Comparison of ENCODE assay signal across 9 cellular contexts in genomic region chr1:11691928-11692711, GRCh38. TPM values are rescaled to one million over a fixed set of nuclear protein-coding genes. Genes with fewer than 3 reads are reported as not detected.
DNase-seq lines count a peak whose midpoint lies in the region; ATAC-seq, FAIRE-seq and TF ChIP-seq lines count a peak whose summit lies in the region.
"Had no signal": no experiment of that assay in that cellular context is flagged by ENCODE, and none has a peak within 500 bp of the region (broad histone marks: within the 10 kb centered on the region; RNA-seq: fewer than 3 reads in every experiment).

No MANE protein-coding gene starts in this region.

- BruUV-seq in K562 (replicated peaks; lab: Mats Ljungman, UMichigan) = no TSS peak

- H2AFZ ChIP-seq in ACC112 (ENCODE audit: low read length, unreplicated experiment) = no peak overlapping the region
- no peak overlapping the region for H2AFZ ChIP-seq in H9 (ENCODE audit: low read length)
- H2AFZ ChIP-seq in K562 (ENCODE audit: low read depth, low read length) = no peak overlapping the region

- no peaks in the 10 kb centered on the region for H3K9me3 ChIP-seq in H9 (ENCODE audit: control insufficient read depth, low read depth, low read length)
- no peaks in the 10 kb centered on the region for H3K9me3 ChIP-seq in K562 (replicated peaks; ENCODE audit: control insufficient read depth, insufficient read depth, low read depth, low read length)
- no peaks in the 10 kb centered on the region for H3K9me3 ChIP-seq in prostate gland
- H3K9me3 ChIP-seq: heart right ventricle had no signal

- peaks cover 44 to 65% of the 10 kb centered on the region in 2 experiments for H3K4me1 Mint-ChIP-seq in H9
- H3K4me1 Mint-ChIP-seq in naive B cell = peaks cover 21 to 28% (median 21%) of the 10 kb centered on the region in 3 donors

- H3T11ph ChIP-seq in H9 (ENCODE audit: low read length) = no peak overlapping the region

- H2BK12ac ChIP-seq in H9 (ENCODE audit: insufficient read length, low read depth, low read length) = no peak overlapping the region

- H3K27ac ChIP-seq in ACC112 (ENCODE audit: low read depth, low read length) (no peak overlapping the region), H9 (ENCODE audit: insufficient read length, low read depth, low read length) (no peak overlapping the region), K562 (ENCODE audit: extremely low read depth, low read depth, low read length) (no peak overlapping the region), prostate gland (no peak overlapping the region)
- H3K27ac ChIP-seq: heart right ventricle had no signal

- H4K20me1 ChIP-seq in H9 (ENCODE audit: control insufficient read depth, insufficient read depth, insufficient read length) (no peaks in the 10 kb centered on the region), K562 (replicated peaks; ENCODE audit: control insufficient read depth, insufficient read depth, low read length) (no peaks in the 10 kb centered on the region)

- intact Hi-C loops in K562 (cut with micrococcal nuclease) = no loop called here
- intact Hi-C loops in prostate gland (cut with DNase I) = no loop called here

- H4K5ac ChIP-seq in H9 (ENCODE audit: insufficient read length, low read depth, low read length) = no peak overlapping the region

- peak overlapping the region; percentile 66 for H3K14ac ChIP-seq in H9 (ENCODE audit: insufficient read depth, low read length)

- H2BK20ac ChIP-seq in H9 (ENCODE audit: low read depth, low read length, poor library complexity, severe bottlenecking) = no peak overlapping the region

- TF ChIP-seq CTCF in H9 (conservative IDR thresholded peaks at IDR 0.05) (no peak), K562 (IDR thresholded peaks at IDR 0.05 in 2 of 3, conservative IDR thresholded peaks at IDR 0.05 in 1 of 3; ENCODE audit: insufficient read depth in 2 of 3, low read depth in 1 of 3, low read length in 3 of 3) (no peak), prostate gland (IDR thresholded peaks at IDR 0.05) (no peak)

- POLR2A ChIA-PET in K562 (lab: Yijun Ruan, JAX) = interaction anchor here (1.2 kb wide), 1 partner anchor 19 kb away, joined by 3 read pairs; no protein-coding TSS in a partner anchor

- no peak overlapping the region for H2AK5ac ChIP-seq in H9 (ENCODE audit: insufficient read length, low read length)

- H4K8ac ChIP-seq in H9 (replicated peaks; ENCODE audit: insufficient read length, low read depth, low read length) = no peak overlapping the region

- H3K27me3 Mint-ChIP-seq in H9 (ENCODE audit: low read depth) (peaks cover 10% of the 10 kb centered on the region), naive B cell (peaks cover 28 to 53% (median 50%) of the 10 kb centered on the region in 3 donors)

- H3K9me1 ChIP-seq in K562 (ENCODE audit: control insufficient read depth, insufficient read depth, low read length) = no peaks in the 10 kb centered on the region

- H3K4ac ChIP-seq in H9 (ENCODE audit: low read depth, low read length) = no peak overlapping the region

- peak overlapping the region; percentile 93 for H3K18ac ChIP-seq in H9 (ENCODE audit: insufficient read length, low read depth, low read length)

- no peak overlapping the region for H3K56ac ChIP-seq in H9 (ENCODE audit: insufficient read length, low read depth, low read length)

- H3K79me2 ChIP-seq in ACC112 (ENCODE audit: control insufficient read depth, insufficient read depth, low read length, unreplicated experiment) = no peaks in the 10 kb centered on the region
- H3K79me2 ChIP-seq in H9 (ENCODE audit: insufficient read depth, low read length) = peaks cover 21% of the 10 kb centered on the region; the same call in 1 of the 2 replicates
- H3K79me2 ChIP-seq in K562 (ENCODE audit: control insufficient read depth, insufficient read depth, low read length) = no peaks in the 10 kb centered on the region

- H3K4me1 ChIP-seq in ACC112 (ENCODE audit: control insufficient read depth, insufficient read depth, low read length, unreplicated experiment) = peaks cover 15% of the 10 kb centered on the region
- peaks cover 10% of the 10 kb centered on the region; the same call in 1 of the 2 replicates for H3K4me1 ChIP-seq in H9 (ENCODE audit: insufficient read depth, low read length)
- H3K4me1 ChIP-seq in K562 (replicated peaks in 1 of 2; ENCODE audit: control insufficient read depth in 2 of 2, insufficient read depth in 2 of 2, low read length in 2 of 2) = peaks cover 37 to 47% of the 10 kb centered on the region in 2 experiments
- peaks cover 6% of the 10 kb centered on the region for H3K4me1 ChIP-seq in prostate gland (replicated peaks)

- CTCF ChIA-PET in K562 (lab: Yijun Ruan, JAX; ENCODE audit: low intra/inter-chr PET ratio) = no interaction called here

- peak overlapping the region; percentile 18 to 97 (median 87); a peak in 6 of 7 replicates for H3K27ac Mint-ChIP-seq in H9
- peak overlapping the region in 1 of 6 donors; percentile 70 for H3K27ac Mint-ChIP-seq in naive B cell

- no peak for TF ChIP-seq EP300 in K562 (IDR thresholded peaks at IDR 0.05; ENCODE audit: low read length)

- in situ Hi-C loops in K562 (cut with MboI) = no loop called here

- H3K4me3 ChIP-seq in ACC112 (ENCODE audit: low read depth, low read length) = peak overlapping the region; percentile 59
- no peak overlapping the region for H3K4me3 ChIP-seq in K562
- H3K4me3 ChIP-seq in prostate gland = peak overlapping the region in 1 of 2 donors; percentile 24

- H2BK5ac ChIP-seq in H9 (ENCODE audit: insufficient read length, low read length) = no peak overlapping the region

- H3K27me3 ChIP-seq in ACC112 (ENCODE audit: insufficient read depth, low read length) (peaks cover 39% of the 10 kb centered on the region), H9 (ENCODE audit: insufficient read depth, low read length) (no peaks in the 10 kb centered on the region; the same call in 1 of the 2 replicates), K562 (ENCODE audit: control insufficient read depth in 2 of 2, insufficient read depth in 2 of 2, low read length in 2 of 2) (no peaks in the 10 kb centered on the region), prostate gland (replicated peaks; ENCODE audit: insufficient read depth) (no peaks in the 10 kb centered on the region)

- H3K9me3 Mint-ChIP-seq in H9 = no peaks in the 10 kb centered on the region
- no peaks in the 10 kb centered on the region for H3K9me3 Mint-ChIP-seq in naive B cell

- no peak overlapping the region for H3K23ac ChIP-seq in H9 (ENCODE audit: insufficient read length, low read depth, low read length)

- peaks cover 6 to 16% (median 7%) of the 10 kb centered on the region in 3 experiments; a peak in 6 of 7 replicates for H3K36me3 Mint-ChIP-seq in H9 (ENCODE audit: insufficient read depth in 1 of 3, low read depth in 3 of 3)
- no peaks in the 10 kb centered on the region for H3K36me3 Mint-ChIP-seq in naive B cell

- H3K9ac ChIP-seq in H9 (ENCODE audit: extremely low read depth, insufficient read length, low read length) (peak overlapping the region; percentile 53), K562 (ENCODE audit: insufficient read depth in 1 of 2, low read depth in 2 of 2, low read length in 2 of 2) (0 out of 4 replicates have a peak overlapping the region, but pooled peaks of 1 of the 2 experiments have one; percentile 14)

- TF ChIP-seq RAD21 in K562 (CRISPR knock-in tag; conservative IDR thresholded peaks at IDR 0.05 in 1 of 2, IDR thresholded peaks at IDR 0.05 in 1 of 2) = no peak

- WGBS in H9 (ENCODE audit: extremely low coverage, insufficient read length, low lambda C conversion rate) = no CpG with 5 or more reads among the region's 64 CpGs
- 76% methylated on average over 44 of the region's 64 CpGs for whole genome bisulfite sequencing in K562 (ENCODE audit: insufficient coverage, low coverage, missing lambda C conversion rate)
- WGBS in prostate gland = 13% methylated on average over 58 of the region's 64 CpGs

- H3K4me3 Mint-ChIP-seq in H9 = peak overlapping the region; percentile 94
- peak overlapping the region; percentile 69 to 86 (median 83) for H3K4me3 Mint-ChIP-seq in naive B cell

- H3K36me3 ChIP-seq in ACC112 (ENCODE audit: insufficient read depth, low read length) = no peaks in the 10 kb centered on the region
- H3K36me3 ChIP-seq in K562 (ENCODE audit: control insufficient read depth, insufficient read depth, low read length) = no peaks in the 10 kb centered on the region
- no peaks in the 10 kb centered on the region for H3K36me3 ChIP-seq in prostate gland
- H3K36me3 ChIP-seq: heart right ventricle had no signal

- no peak overlapping the region for H2BK120ac ChIP-seq in H9 (ENCODE audit: low read depth, low read length, poor library complexity, severe bottlenecking)

- no peak overlapping the region for H2BK15ac ChIP-seq in H9 (ENCODE audit: low read depth, low read length)

- no peak overlapping the region for H4K91ac ChIP-seq in H9 (ENCODE audit: insufficient read length, low read depth, low read length)

- no peaks in the 10 kb centered on the region for H3K79me1 ChIP-seq in H9 (ENCODE audit: insufficient read depth, low read depth, low read length, poor library complexity, severe bottlenecking)

- ATAC-seq in K562 (no peak), naive B cell (ENCODE audit: low read depth in 2 of 2) (no peak)

- FAIRE-seq in K562 (lab: Jason Lieb, UNC) = no peak

- DNase-seq in H9 = no peak
- no peak for DNase-seq in K562 (ENCODE audit: extremely low read depth in 1 of 4, low spot score in 3 of 4)
- no peak for DNase-seq in naive B cell
- DNase-seq in prostate gland (ENCODE audit: low spot score) = no peak
- no peak for DNase-seq in DMS153 (lab: John Stamatoyannopoulos, UW)
- DNase-seq in NCI-H446 (lab: John Stamatoyannopoulos, UW) = no peak
- DNase-seq in NCI-H1417 treated with DMSO at 0.1 percent for 48 hours (lab: John Stamatoyannopoulos, UW) = no peak
- DNase-seq: heart right ventricle had no signal

- H3K4me2 ChIP-seq in H9 (ENCODE audit: insufficient read depth, insufficient read length, low read length) (peak overlapping the region; percentile 61), K562 (ENCODE audit: insufficient read depth, low read length) (no peak overlapping the region)

- TF ChIP-seq POLR2A in K562 (conservative IDR thresholded peaks at IDR 0.05) (no peak), prostate gland (IDR thresholded peaks at IDR 0.05) (no peak)

- peaks cover 20% of the 10 kb centered on the region for H3K23me2 ChIP-seq in H9 (ENCODE audit: insufficient read length, low read depth, low read length, poor library complexity, severe bottlenecking)

RNA-seq across cellular contexts. Expression of gene DRAXIN, which starts 0.6 kb away (rescaled TPM):
- total RNA-seq in H9 (2021) = 20.1 and 20.5 TPM in 2 replicates
- not detected in 2 replicates for total RNA-seq in K562 (2011; cell fraction: chromatin; rRNA removed; ENCODE audit: low replicate concordance)
- not detected in 2 replicates for total RNA-seq in K562 (2011; cell fraction: nucleolus; rRNA removed)
- not detected in 2 replicates for total RNA-seq in K562 (2011; cell fraction: nucleoplasm; rRNA removed)
- not detected in 2 replicates for total RNA-seq in K562 (2014; rRNA removed)
- 0.04 TPM in 1 of 2 replicates, not detected in the other for total RNA-seq in K562 (2014; rRNA removed; fragmentation: Illumina TruSeq; extraction: Trizol)
- total RNA-seq in K562 (2015; rRNA removed; fragmentation: Illumina TruSeq; extraction: Trizol) = under 0.01 TPM in 1 of 2 replicates, not detected in the other
- not detected in 2 replicates for total RNA-seq in K562 (2021)
- polyA plus RNA-seq in K562 (2011; rRNA removed) = 0.01 TPM in 1 of 2 replicates, not detected in the other
- polyA plus RNA-seq in K562 (2011; cell fraction: cytosol; rRNA removed) = 0.01 TPM in 1 of 2 replicates, not detected in the other
- polyA plus RNA-seq in K562 (2011; cell fraction: nucleus; rRNA removed) = not detected in 2 replicates
- 0.01 TPM in 2 replicates for polyA plus RNA-seq in K562 (2012)
- polyA plus RNA-seq in K562 (2014; fragmentation: Illumina TruSeq; extraction: Trizol) = not detected in 2 replicates
- polyA plus RNA-seq in K562 (2014; fragmentation: Nextera tagmentation; extraction: Ambion mirVana) = under 1 TPM in 1 of 2 experiments, not detected in 1; 0.01 TPM
- polyA plus RNA-seq in K562 (2014; rRNA removed) = 0.01 TPM in 1 of 2 replicates, not detected in the other
- not detected in 2 replicates for polyA minus RNA-seq in K562 (2011; rRNA and poly(A)+ RNA removed)
- polyA minus RNA-seq in K562 (2011; cell fraction: cytosol; rRNA and poly(A)+ RNA removed) = not detected in 2 replicates
- polyA minus RNA-seq in K562 (2011; cell fraction: nucleus; rRNA and poly(A)+ RNA removed) = not detected in 2 replicates
- under 1 TPM in 5 of 6 donors, not detected in 1; 0.04 to 0.09 (median 0.09) TPM for polyA plus RNA-seq in naive B cell (ENCODE audit: low read depth in 6 of 6)
- total RNA-seq in prostate gland = under 1 TPM; 0.05 to 0.51 TPM

RNA-seq across cellular contexts. Expression of gene MAD2L2, which starts 11.2 kb away (rescaled TPM):
- total RNA-seq in H9 (2021) (283 and 289 TPM in 2 replicates), K562 (2014; rRNA removed) (286 and 326 TPM in 2 replicates), K562 (2014; rRNA removed; fragmentation: Illumina TruSeq; extraction: Trizol) (69.7 and 100 TPM in 2 replicates), K562 (2015; rRNA removed; fragmentation: Illumina TruSeq; extraction: Trizol) (143 TPM in 2 replicates), K562 (2021) (211 and 212 TPM in 2 replicates), prostate gland (10 to 100 TPM; 37.3 to 67.8 TPM)
- total RNA-seq in K562 (2011; cell fraction: chromatin; rRNA removed; ENCODE audit: low replicate concordance) = 61.6 and 182 TPM in 2 replicates
- 209 and 213 TPM in 2 replicates for total RNA-seq in K562 (2011; cell fraction: nucleolus; rRNA removed)
- 129 and 143 TPM in 2 replicates for total RNA-seq in K562 (2011; cell fraction: nucleoplasm; rRNA removed)
- polyA plus RNA-seq in K562 (2011; rRNA removed) (138 and 190 TPM in 2 replicates), K562 (2014; fragmentation: Illumina TruSeq; extraction: Trizol) (185 and 189 TPM in 2 replicates), K562 (2014; fragmentation: Nextera tagmentation; extraction: Ambion mirVana) (10 to 100 TPM; 12.4 to 25.9 TPM), K562 (2014; rRNA removed) (270 and 279 TPM in 2 replicates), naive B cell (ENCODE audit: low read depth in 6 of 6) (10 to 100 TPM; 43.6 to 75.4 (median 56.2) TPM)
- 297 and 419 TPM in 2 replicates for polyA plus RNA-seq in K562 (2011; cell fraction: cytosol; rRNA removed)
- polyA plus RNA-seq in K562 (2011; cell fraction: nucleus; rRNA removed) = 289 and 315 TPM in 2 replicates
- polyA plus RNA-seq in K562 (2012) = 217 and 239 TPM in 2 replicates
- polyA minus RNA-seq in K562 (2011; rRNA and poly(A)+ RNA removed) = 95.3 and 109 TPM in 2 replicates
- 94.6 and 115 TPM in 2 replicates for polyA minus RNA-seq in K562 (2011; cell fraction: cytosol; rRNA and poly(A)+ RNA removed)
- polyA minus RNA-seq in K562 (2011; cell fraction: nucleus; rRNA and poly(A)+ RNA removed) = 71.6 and 96.6 TPM in 2 replicates

RNA-seq across cellular contexts. Expression of gene FBXO6, which starts 28.1 kb away (rescaled TPM):
- total RNA-seq in H9 (2021) (0.94 and 1.1 TPM in 2 replicates), K562 (2014; rRNA removed) (44.1 and 44.9 TPM in 2 replicates), K562 (2014; rRNA removed; fragmentation: Illumina TruSeq; extraction: Trizol) (9.6 and 15.2 TPM in 2 replicates), K562 (2015; rRNA removed; fragmentation: Illumina TruSeq; extraction: Trizol) (23.8 and 24.5 TPM in 2 replicates), K562 (2021) (23.2 and 24.9 TPM in 2 replicates), prostate gland (10 to 100 TPM; 12.5 to 17.7 TPM)
- total RNA-seq in K562 (2011; cell fraction: chromatin; rRNA removed; ENCODE audit: low replicate concordance) = 3.1 and 10.3 TPM in 2 replicates
- total RNA-seq in K562 (2011; cell fraction: nucleolus; rRNA removed) = 13.0 and 14.1 TPM in 2 replicates
- total RNA-seq in K562 (2011; cell fraction: nucleoplasm; rRNA removed) = 7.6 and 11.3 TPM in 2 replicates
- polyA plus RNA-seq in K562 (2011; rRNA removed) (35.2 and 64.0 TPM in 2 replicates), K562 (2014; fragmentation: Illumina TruSeq; extraction: Trizol) (34.1 and 34.7 TPM in 2 replicates), K562 (2014; fragmentation: Nextera tagmentation; extraction: Ambion mirVana) (10 to 100 TPM; 10.6 to 16.4 TPM), K562 (2014; rRNA removed) (45.8 and 49.6 TPM in 2 replicates), naive B cell (ENCODE audit: low read depth in 6 of 6) (10 to 100 TPM; 14.1 to 28.6 (median 17.8) TPM)
- 96.3 and 104 TPM in 2 replicates for polyA plus RNA-seq in K562 (2011; cell fraction: cytosol; rRNA removed)
- polyA plus RNA-seq in K562 (2011; cell fraction: nucleus; rRNA removed) = 14.1 and 20.6 TPM in 2 replicates
- 26.0 and 39.2 TPM in 2 replicates for polyA plus RNA-seq in K562 (2012)
- polyA minus RNA-seq in K562 (2011; rRNA and poly(A)+ RNA removed) = 15.9 and 20.2 TPM in 2 replicates
- 14.4 and 33.6 TPM in 2 replicates for polyA minus RNA-seq in K562 (2011; cell fraction: cytosol; rRNA and poly(A)+ RNA removed)
- 6.2 and 9.4 TPM in 2 replicates for polyA minus RNA-seq in K562 (2011; cell fraction: nucleus; rRNA and poly(A)+ RNA removed)

RNA-seq across cellular contexts. Expression of gene FBXO44, which starts 37.4 kb away (rescaled TPM):
- total RNA-seq in H9 (2021) (21.4 and 24.5 TPM in 2 replicates), K562 (2014; rRNA removed) (11.6 and 14.7 TPM in 2 replicates), K562 (2014; rRNA removed; fragmentation: Illumina TruSeq; extraction: Trizol) (2.6 and 3.9 TPM in 2 replicates), K562 (2015; rRNA removed; fragmentation: Illumina TruSeq; extraction: Trizol) (6.1 and 6.7 TPM in 2 replicates), K562 (2021) (15.7 and 16.4 TPM in 2 replicates), prostate gland (10 to 100 TPM; 29.5 to 51.2 TPM)
- 25.1 and 57.8 TPM in 2 replicates for total RNA-seq in K562 (2011; cell fraction: chromatin; rRNA removed; ENCODE audit: low replicate concordance)
- 47.5 and 48.8 TPM in 2 replicates for total RNA-seq in K562 (2011; cell fraction: nucleolus; rRNA removed)
- 32.2 and 35.3 TPM in 2 replicates for total RNA-seq in K562 (2011; cell fraction: nucleoplasm; rRNA removed)
- polyA plus RNA-seq in K562 (2011; rRNA removed) (8.3 and 18.1 TPM in 2 replicates), K562 (2014; fragmentation: Illumina TruSeq; extraction: Trizol) (5.9 and 9.8 TPM in 2 replicates), K562 (2014; fragmentation: Nextera tagmentation; extraction: Ambion mirVana) (1 to 10 TPM in 1 of 2 experiments, under 1 TPM in 1; 0.69 to 1.3 TPM), K562 (2014; rRNA removed) (20.9 and 23.7 TPM in 2 replicates), naive B cell (ENCODE audit: low read depth in 6 of 6) (10 to 100 TPM in 4 of 6 donors, 1 to 10 TPM in 2; 7.0 to 15.2 (median 11.2) TPM)
- polyA plus RNA-seq in K562 (2011; cell fraction: cytosol; rRNA removed) = 18.0 and 19.5 TPM in 2 replicates
- polyA plus RNA-seq in K562 (2011; cell fraction: nucleus; rRNA removed) = 93.3 and 93.5 TPM in 2 replicates
- 11.8 and 19.7 TPM in 2 replicates for polyA plus RNA-seq in K562 (2012)
- polyA minus RNA-seq in K562 (2011; rRNA and poly(A)+ RNA removed) = 5.7 and 7.3 TPM in 2 replicates
- polyA minus RNA-seq in K562 (2011; cell fraction: cytosol; rRNA and poly(A)+ RNA removed) = 3.5 and 14.7 TPM in 2 replicates
- 29.5 and 46.7 TPM in 2 replicates for polyA minus RNA-seq in K562 (2011; cell fraction: nucleus; rRNA and poly(A)+ RNA removed)

RNA-seq across cellular contexts. Expression of gene FBXO2, which starts 37.9 kb away (rescaled TPM):
- total RNA-seq in H9 (2021) (28.9 and 30.6 TPM in 2 replicates), K562 (2014; rRNA removed) (1.1 and 1.9 TPM in 2 replicates), K562 (2014; rRNA removed; fragmentation: Illumina TruSeq; extraction: Trizol) (0.16 and 0.25 TPM in 2 replicates), K562 (2015; rRNA removed; fragmentation: Illumina TruSeq; extraction: Trizol) (0.22 and 0.41 TPM in 2 replicates), K562 (2021) (1.4 and 1.7 TPM in 2 replicates), prostate gland (10 to 100 TPM; 14.1 to 16.9 TPM)
- 0.76 and 1.9 TPM in 2 replicates for total RNA-seq in K562 (2011; cell fraction: chromatin; rRNA removed; ENCODE audit: low replicate concordance)
- total RNA-seq in K562 (2011; cell fraction: nucleolus; rRNA removed) = 1.7 and 1.8 TPM in 2 replicates
- total RNA-seq in K562 (2011; cell fraction: nucleoplasm; rRNA removed) = 1.3 and 1.5 TPM in 2 replicates
- polyA plus RNA-seq in K562 (2011; rRNA removed) (1.1 and 2.8 TPM in 2 replicates), K562 (2014; fragmentation: Illumina TruSeq; extraction: Trizol) (0.27 and 0.46 TPM in 2 replicates), K562 (2014; fragmentation: Nextera tagmentation; extraction: Ambion mirVana) (under 1 TPM; 0.04 to 0.27 TPM), K562 (2014; rRNA removed) (1.6 and 2.2 TPM in 2 replicates), naive B cell (ENCODE audit: low read depth in 6 of 6) (1 to 10 TPM; 5.8 to 10.0 (median 6.6) TPM)
- polyA plus RNA-seq in K562 (2011; cell fraction: cytosol; rRNA removed) = 2.6 and 3.2 TPM in 2 replicates
- polyA plus RNA-seq in K562 (2011; cell fraction: nucleus; rRNA removed) = 4.5 and 6.3 TPM in 2 replicates
- polyA plus RNA-seq in K562 (2012) = 1.6 and 1.8 TPM in 2 replicates
- 0.21 and 0.48 TPM in 2 replicates for polyA minus RNA-seq in K562 (2011; rRNA and poly(A)+ RNA removed)
- polyA minus RNA-seq in K562 (2011; cell fraction: cytosol; rRNA and poly(A)+ RNA removed) = 0.57 and 2.8 TPM in 2 replicates
- 0.67 and 1.4 TPM in 2 replicates for polyA minus RNA-seq in K562 (2011; cell fraction: nucleus; rRNA and poly(A)+ RNA removed)

Comparison
In these comparisons a context has a peak if more than half of its experiments do, and no peak if none do; other contexts are left out.
1. RNA of gene DRAXIN, which starts 0.6 kb away (total RNA-seq): 20.1 to 20.5 TPM in H9; 0.05 to 0.51 TPM in prostate gland and under 0.01 to 0.04 TPM in K562; every median in the first group is over 10 times any median in the second.